In genomic region chr12:55996201-55996714, GRCh38 we compare ENCODE assay signal across 8 cellular contexts. TPM values are rescaled to one million over a fixed set of nuclear protein-coding genes. Genes with fewer than 3 reads are reported as not detected.
DNase-seq lines count a peak whose midpoint lies in the region; ATAC-seq and TF ChIP-seq lines count a peak whose summit lies in the region.

No MANE protein-coding gene starts in this region.

- WGBS in psoas muscle, 3 donors: 21 to 27% (median 21%) methylated on average over 14 of the region's 14 CpGs

- no peaks in the 10 kb centered on the region for H3K27me3 ChIP-seq in psoas muscle (ENCODE audit: insufficient read depth in 3 of 3, low read length in 2 of 3)

- peaks cover 17% of the 10 kb centered on the region for H3K4me1 ChIP-seq in psoas muscle

- peak overlapping the region; percentile 68 for H3K4me3 ChIP-seq in psoas muscle

- peak; percentile 53 for ATAC-seq in left ventricle myocardium superior
- ATAC-seq in psoas muscle: peak; percentile 43 to 75 (median 56)
- no peak for ATAC-seq in GM21367 (IDR thresholded peaks at IDR 0.05; ENCODE audit: unreplicated experiment)
- no peak for ATAC-seq in HG02642 (IDR thresholded peaks at IDR 0.05; ENCODE audit: poor library complexity, unreplicated experiment)

- peak overlapping the region; percentile 84 for H3K27ac ChIP-seq in psoas muscle

- intact Hi-C loops in left ventricle myocardium superior (cut with micrococcal nuclease) (no loop called here), psoas muscle (cut with DNase I) (loop anchor here (2.0 to 10.0 kb wide), 3 partner anchors 41 to 109 kb away; partner anchors contain the start of genes PA2G4 (in 1 of the 2) and RPS26 (in 1 of the 2))

- peaks cover 9 to 42% of the 10 kb centered on the region in 2 donors for H3K36me3 ChIP-seq in psoas muscle (ENCODE audit: insufficient read depth in 1 of 2, low read depth in 1 of 2)

- no peaks in the 10 kb centered on the region for H3K9me3 ChIP-seq in psoas muscle

- TF ChIP-seq CTCF in psoas muscle (IDR thresholded peaks at IDR 0.05): peak; percentile 79

- peak; percentile 40 for DNase-seq in ELF-1 (ENCODE audit: low read depth, low spot score)
- peak; percentile 13 for DNase-seq in NCI-H1092 (lab: John Stamatoyannopoulos, UW)
- DNase-seq in T-helper 1 cell: peak; percentile 23 to 66 (median 53)
- DNase-seq in amygdala (lab: John Stamatoyannopoulos, UW): peak in 37 of 56 donors; percentile 2 to 60 (median 20)
- DNase-seq in left ventricle myocardium superior: no peak
- peak; percentile 46 to 65 for DNase-seq in psoas muscle

RNA-seq across cellular contexts. Expression of gene SUOX, which starts 0.8 kb away (rescaled TPM):
- 27.9 TPM for total RNA-seq in left ventricle myocardium superior
- 10 to 100 TPM; 12.1 to 24.6 (median 15.6) TPM for total RNA-seq in psoas muscle
- 10 to 100 TPM; 13.8 to 25.5 (median 15.5) TPM for polyA plus RNA-seq in psoas muscle

RNA-seq across cellular contexts. Expression of gene RAB5B, which starts 22.4 kb away (rescaled TPM):
- total RNA-seq in left ventricle myocardium superior: 128 TPM
- total RNA-seq in psoas muscle: 100 to 1,000 TPM in 2 of 4 donors, 10 to 100 TPM in 2; 92.8 to 107 (median 103) TPM
- 10 to 100 TPM; 36.8 to 83.6 (median 52.1) TPM for polyA plus RNA-seq in psoas muscle

RNA-seq across cellular contexts. Expression of gene IKZF4, which starts 24.6 kb away (rescaled TPM):
- total RNA-seq in left ventricle myocardium superior (7.5 TPM), psoas muscle (1 to 10 TPM; 5.9 to 8.2 (median 8.1) TPM)
- polyA plus RNA-seq in psoas muscle: 1 to 10 TPM; 1.6 to 5.2 (median 2.3) TPM

RNA-seq across cellular contexts. Expression of gene CDK2, which starts 29.6 kb away (rescaled TPM):
- total RNA-seq in left ventricle myocardium superior (8.4 TPM), psoas muscle (10 to 100 TPM in 1 of 4 donors, 1 to 10 TPM in 3; 6.3 to 12.0 (median 7.9) TPM)
- polyA plus RNA-seq in psoas muscle: 10 to 100 TPM in 2 of 3 donors, 1 to 10 TPM in 1; 5.1 to 13.9 (median 10.2) TPM

RNA-seq across cellular contexts. Expression of gene PMEL, which starts 30.4 kb away (rescaled TPM):
- total RNA-seq in left ventricle myocardium superior (0.57 TPM), psoas muscle (under 1 TPM in 1 of 4 donors, not detected in 3; 0.37 TPM)
- polyA plus RNA-seq in psoas muscle: under 1 TPM; 0.14 to 0.23 (median 0.20) TPM

Comparison
In these comparisons a context has a peak if more than half of its experiments do, and no peak if none do; other contexts are left out.
1. ATAC-seq: peak in left ventricle myocardium superior (single experiment) and psoas muscle (4 of 4); none in GM21367 (single experiment) and HG02642 (single experiment).